ENCODE assay signal across 1 cellular context in genomic region chr3:99467420-99467819, GRCh38.
A peak's percentile ranks its signal among the peaks of the same experiment; 100 is the strongest.
TF ChIP-seq lines count a peak whose summit lies in the region.

No MANE protein-coding gene starts in this region.

TF ChIP-seq in GM12878, 131 proteins besides CTCF, POLR2A, EP300 and RAD21:
- TF ChIP-seq ETV6 (conservative IDR thresholded peaks at IDR 0.05 in 1 of 2, IDR thresholded peaks at IDR 0.05 in 1 of 2; ENCODE audit: borderline replicate concordance in 1 of 2, low read depth in 1 of 2): no peak
- peak; percentile 72 for TF ChIP-seq SPI1 (IDR thresholded peaks at IDR 0.05; ENCODE audit: borderline replicate concordance, insufficient read depth, low read depth, low read length)
TF ChIP-seq in GM12878: peak in this region for 1.
